Comparison of ENCODE assay signal across 20 cellular contexts in the genomic region with DNA sequence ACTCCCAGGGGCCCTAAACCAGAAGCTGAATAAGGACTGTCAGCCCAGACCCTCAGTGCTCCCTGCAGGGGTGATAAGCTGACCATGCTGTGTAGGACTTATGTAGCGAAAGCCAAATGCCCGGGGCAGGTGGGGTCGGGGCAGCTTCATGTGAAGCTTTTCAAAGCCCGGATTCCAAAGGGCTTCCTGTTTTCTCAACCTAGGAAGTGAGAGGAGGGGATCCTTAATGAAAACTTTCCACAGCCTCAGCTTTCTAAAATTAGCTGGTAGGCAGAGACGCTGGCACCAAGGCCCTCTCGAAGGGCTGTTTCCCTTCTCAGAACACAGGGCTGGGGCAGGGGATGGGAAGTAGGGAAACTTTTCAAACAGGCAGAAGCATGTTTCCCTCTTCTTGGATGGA.
DNase-seq lines count a peak whose midpoint lies in the region; ATAC-seq and TF ChIP-seq lines count a peak whose summit lies in the region.
"Had no signal": no experiment of that assay in that cellular context is flagged by ENCODE, and none has a peak within 500 bp of the region (broad histone marks: within the 10 kb centered on the region; RNA-seq: fewer than 3 reads in every experiment).

No MANE protein-coding gene starts in this region.

- no peak overlapping the region for H3K4me2 ChIP-seq in OCI-LY1 (ENCODE audit: low read length)

- H3K9me2 ChIP-seq in OCI-LY1 (ENCODE audit: low read depth, low read length): no peaks in the 10 kb centered on the region

- no peaks in the 10 kb centered on the region for H3K79me2 ChIP-seq in OCI-LY1 (ENCODE audit: insufficient read depth, low read length)

- TF ChIP-seq POLR2A in esophagus muscularis mucosa (IDR thresholded peaks at IDR 0.05; ENCODE audit: low read depth) (no peak), right lobe of liver (IDR thresholded peaks at IDR 0.05) (no peak), spleen (IDR thresholded peaks at IDR 0.05) (no peak)

- H3K36me3 ChIP-seq in OCI-LY1 (ENCODE audit: insufficient read depth, low read length) (peaks cover 78% of the 10 kb centered on the region), esophagus muscularis mucosa (peaks cover 0 to 24% (median 5%) of the 10 kb centered on the region in 4 donors), right lobe of liver (no peaks in the 10 kb centered on the region), spleen (peaks cover 0 to 64% (median 4%) of the 10 kb centered on the region in 6 donors)
- H3K36me3 ChIP-seq: ovary had no signal

- H3K4me3 ChIP-seq in OCI-LY1 (ENCODE audit: low read depth, low read length, poor library complexity, severe bottlenecking) (no peak overlapping the region), esophagus muscularis mucosa (no peak overlapping the region), right lobe of liver (no peak overlapping the region), spleen (no peak overlapping the region)
- H3K4me3 ChIP-seq: ovary had no signal

- CTCF ChIA-PET in HEK293T (lab: Yijun Ruan, JAX): interaction anchor here (0.6 kb wide), 1 partner anchor 248 kb away, joined by 4 read pairs; no protein-coding TSS in a partner anchor

- TF ChIP-seq CTCF in OCI-LY1 (IDR thresholded peaks at IDR 0.05; ENCODE audit: low read length) (no peak), esophagus muscularis mucosa (IDR thresholded peaks at IDR 0.05) (no peak), right lobe of liver (IDR thresholded peaks at IDR 0.05) (no peak), spleen (IDR thresholded peaks at IDR 0.05 in 8 of 11, conservative IDR thresholded peaks at IDR 0.05 in 3 of 11) (no peak)

- H2AFZ ChIP-seq in OCI-LY1 (ENCODE audit: low read length): no peak overlapping the region

- H3K4me1 ChIP-seq in OCI-LY1 (ENCODE audit: insufficient read depth, low read length, severe bottlenecking): peaks cover 62% of the 10 kb centered on the region
- peaks cover 0 to 48% (median 31%) of the 10 kb centered on the region in 4 donors for H3K4me1 ChIP-seq in esophagus muscularis mucosa
- peaks cover 2 to 38% (median 17%) of the 10 kb centered on the region in 4 donors for H3K4me1 ChIP-seq in right lobe of liver
- H3K4me1 ChIP-seq in spleen: peaks cover 22 to 88% (median 45%) of the 10 kb centered on the region in 6 donors

- DNase-seq in esophagus muscularis mucosa (ENCODE audit: extremely low spot score): no peak
- peak in 1 of 3 donors; percentile 38 for DNase-seq in right lobe of liver
- DNase-seq in spleen: peak; percentile 68
- DNase-seq in HEK293T (ENCODE audit: extremely low spot score): no peak
- no peak for DNase-seq in NCI-H526 (lab: John Stamatoyannopoulos, UW)
- DNase-seq: activated B cell treated with CpG ODN at 0.5 μM for 24 hours; activated CD4-positive, alpha-beta memory T cell treated with anti-CD3 and anti-CD28 coated beads for 36 hours; activated T-cell treated with anti-CD3 and anti-CD28 coated beads, Interleukin-2, amount 50 U/mL, for 1 hour; caudate nucleus; DND-41; glutamatergic neuron; NCI-H187; NCI-H345; ovary; stimulated activated naive CD8-positive, alpha-beta T cell treated with anti-CD3 and anti-CD28 coated beads, Interleukin-15, amount 100 ng/mL, for 72 hours had no signal

- H3K27ac ChIP-seq in OCI-LY1 (ENCODE audit: low read depth, low read length, poor library complexity, severe bottlenecking): peak overlapping the region; percentile 26
- H3K27ac ChIP-seq in esophagus muscularis mucosa (replicated peaks in 1 of 4): peak overlapping the region in 3 of 4 donors; percentile 11 to 31 (median 29)
- no peak overlapping the region for H3K27ac ChIP-seq in right lobe of liver
- H3K27ac ChIP-seq in spleen: peak overlapping the region in 7 of 8 donors; percentile 26 to 66 (median 54)
- H3K27ac ChIP-seq: ovary had no signal

- H3K9me3 ChIP-seq in OCI-LY1 (ENCODE audit: low read length) (no peaks in the 10 kb centered on the region), esophagus muscularis mucosa (no peaks in the 10 kb centered on the region), right lobe of liver (no peaks in the 10 kb centered on the region), spleen (no peaks in the 10 kb centered on the region)
- H3K9me3 ChIP-seq: ovary had no signal

- 50% methylated on average over 6 of the region's 6 CpGs for WGBS in esophagus muscularis mucosa
- WGBS in right lobe of liver (ENCODE audit: insufficient coverage, low coverage, low lambda C conversion rate, missing lambda C conversion rate): 39% methylated on average over 4 of the region's 6 CpGs
- 28 to 41% (median 32%) methylated on average over 5 to 6 of the region's 6 CpGs for WGBS in spleen, 5 donors

- no peak for TF ChIP-seq EP300 in esophagus muscularis mucosa (IDR thresholded peaks at IDR 0.05)

- intact Hi-C loops in esophagus muscularis mucosa (cut with DNase I): no loop called here
- intact Hi-C loops in right lobe of liver (cut with DNase I): no loop called here
- intact Hi-C loops in spleen (cut with DNase I; ENCODE audit: low total_unique reads): no loop called here

- no peaks in the 10 kb centered on the region for H3F3A ChIP-seq in OCI-LY1 (ENCODE audit: insufficient read depth, low read length)

- peak in 3 of 4 donors; percentile 10 to 34 (median 16) for ATAC-seq in right lobe of liver
- ATAC-seq in GM18858 (IDR thresholded peaks at IDR 0.05; ENCODE audit: unreplicated experiment): no peak
- ATAC-seq in HG03025 (IDR thresholded peaks at IDR 0.05; ENCODE audit: low FRiP score, unreplicated experiment): no peak
- ATAC-seq: esophagus mucosa, Panc1 had no signal

- H3K27me3 ChIP-seq in OCI-LY1 (ENCODE audit: insufficient read depth, low read length) (no peaks in the 10 kb centered on the region), esophagus muscularis mucosa (no peaks in the 10 kb centered on the region), right lobe of liver (no peaks in the 10 kb centered on the region), spleen (replicated peaks in 1 of 7) (no peaks in the 10 kb centered on the region)
- H3K27me3 ChIP-seq: ovary had no signal

- H4K20me1 ChIP-seq in OCI-LY1 (ENCODE audit: insufficient read depth, low read length): no peaks in the 10 kb centered on the region

- POLR2A ChIA-PET in HEK293T (lab: Yijun Ruan, JAX): no interaction called here

- H3K9ac ChIP-seq in OCI-LY1 (ENCODE audit: low read length): no peak overlapping the region

TF ChIP-seq in HEK293T, 16 proteins besides CTCF, POLR2A, EP300 and RAD21:
- TF ChIP-seq SP1 (IDR thresholded peaks at IDR 0.05) (no peak), ELF4 (IDR thresholded peaks at IDR 0.05) (no peak), SUZ12 (IDR thresholded peaks at IDR 0.05) (no peak), ZNF384 (IDR thresholded peaks at IDR 0.05) (no peak), BHLHE40 (IDR thresholded peaks at IDR 0.05; ENCODE audit: borderline replicate concordance) (no peak), ARNT (IDR thresholded peaks at IDR 0.05) (no peak), LEF1 (IDR thresholded peaks at IDR 0.05; ENCODE audit: borderline replicate concordance) (no peak), PKNOX1 (IDR thresholded peaks at IDR 0.05) (no peak), TARDBP (IDR thresholded peaks at IDR 0.05) (no peak), HDGF (IDR thresholded peaks at IDR 0.05; ENCODE audit: borderline replicate concordance) (no peak), L3MBTL2 (conservative IDR thresholded peaks at IDR 0.05) (no peak), FOXM1 (IDR thresholded peaks at IDR 0.05; ENCODE audit: borderline replicate concordance) (no peak)

Comparison
In these comparisons a context has a peak if more than half of its experiments do, and no peak if none do; other contexts are left out.
1. H3K27ac ChIP-seq: peak in OCI-LY1 (single experiment), esophagus muscularis mucosa (3 of 4) and spleen (7 of 8); none in right lobe of liver (0 of 3).
2. ATAC-seq: peak in right lobe of liver (3 of 4); none in GM18858 (single experiment) and HG03025 (single experiment).